8 cellular contexts compared by ENCODE assay signal in the genomic region with DNA sequence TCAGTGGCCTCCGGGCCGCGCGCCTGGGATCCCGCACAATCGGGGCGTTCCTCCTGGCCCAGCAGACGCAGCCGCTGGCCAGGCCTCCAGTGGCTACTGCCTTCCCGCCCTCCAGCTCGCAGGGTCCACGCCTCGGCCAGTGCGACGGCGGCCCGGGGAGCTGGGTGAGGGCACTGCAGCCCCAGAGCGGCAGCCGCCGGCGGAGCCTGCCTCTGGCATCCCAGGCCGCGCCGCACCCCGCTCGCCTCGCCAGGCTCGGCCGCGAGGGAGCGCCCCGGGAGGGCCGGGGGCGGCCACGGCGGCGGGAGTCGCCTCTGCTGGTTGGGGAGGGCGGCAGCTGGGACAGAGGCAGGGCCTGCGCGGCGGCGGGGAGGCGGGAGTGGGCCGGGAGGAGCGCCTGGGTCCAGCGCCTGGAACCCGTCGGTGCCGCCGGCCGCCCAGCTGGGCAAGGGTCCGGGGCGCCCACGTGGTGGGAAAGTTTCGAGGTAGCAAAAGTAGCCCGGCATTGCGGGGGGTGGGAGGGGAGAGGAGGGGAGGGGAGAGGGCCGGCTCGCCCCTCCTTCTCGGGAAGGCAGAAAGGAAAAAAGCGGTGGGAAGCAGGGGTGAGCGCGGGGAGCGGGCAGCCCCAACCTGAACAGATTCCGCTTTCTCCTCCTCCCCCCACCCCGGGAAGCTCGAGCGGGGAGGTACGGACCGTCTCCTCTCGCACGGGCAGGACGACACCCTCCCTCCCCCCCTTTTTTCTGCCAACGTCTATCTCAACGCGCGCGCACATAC. TPM values are rescaled to one million over a fixed set of nuclear protein-coding genes. Genes with fewer than 3 reads are reported as not detected.
A peak's percentile ranks its signal among the peaks of the same experiment; 100 is the strongest.
DNase-seq lines count a peak whose midpoint lies in the region; ATAC-seq and TF ChIP-seq lines count a peak whose summit lies in the region.

No MANE protein-coding gene starts in this region.

- H3K27ac ChIP-seq in KMS-11 (no peak overlapping the region), mesenchymal stem cell (ENCODE audit: low read length, poor library complexity, severe bottlenecking) (no peak overlapping the region)

- H2BK12ac ChIP-seq in mesenchymal stem cell (ENCODE audit: low read length in 2 of 2) = no peak overlapping the region

- no peak overlapping the region for H3K23ac ChIP-seq in mesenchymal stem cell (ENCODE audit: low read length in 2 of 2)

- peaks cover 37% of the 10 kb centered on the region for H3K27me3 Mint-ChIP-seq in chondrocyte (ENCODE audit: low read depth)

- H4K8ac ChIP-seq in mesenchymal stem cell (ENCODE audit: low read length) = no peak overlapping the region

- H3K4me1 ChIP-seq in KMS-11 (ENCODE audit: low read depth, poor library complexity, severe bottlenecking) = no peaks in the 10 kb centered on the region
- peaks cover 41% of the 10 kb centered on the region for H3K4me1 ChIP-seq in mesenchymal stem cell (ENCODE audit: control insufficient read depth, insufficient read depth, low read depth, low read length)

- TF ChIP-seq CTCF in KMS-11 (conservative IDR thresholded peaks at IDR 0.05; ENCODE audit: low read depth, low read length) (no peak), chondrocyte (IDR thresholded peaks at IDR 0.05) (peak; percentile 19)

- ATAC-seq in GM18517 (IDR thresholded peaks at IDR 0.05; ENCODE audit: unreplicated experiment) (no peak), GM21737 (IDR thresholded peaks at IDR 0.05; ENCODE audit: unreplicated experiment) (no peak)

- peaks cover 14% of the 10 kb centered on the region for H3K4me1 Mint-ChIP-seq in chondrocyte (ENCODE audit: low read depth)

- peak overlapping the region; percentile 47; the same call in 1 of the 2 replicates for H2AFZ ChIP-seq in KMS-11 (ENCODE audit: low read depth)
- H2AFZ ChIP-seq in mesenchymal stem cell (ENCODE audit: low read depth, low read length) = no peak overlapping the region

- H3K36me3 ChIP-seq in KMS-11 (ENCODE audit: insufficient read depth) (no peaks in the 10 kb centered on the region), mesenchymal stem cell (ENCODE audit: control insufficient read depth in 1 of 2, insufficient read depth in 2 of 2, low read depth in 1 of 2, low read length in 2 of 2) (no peaks in the 10 kb centered on the region)

- no peak overlapping the region for H3K4ac ChIP-seq in mesenchymal stem cell (ENCODE audit: low read depth in 1 of 2, low read length in 2 of 2)

- no peaks in the 10 kb centered on the region for H3K79me2 ChIP-seq in KMS-11 (ENCODE audit: insufficient read depth, low read depth)

- H3K27me3 ChIP-seq in KMS-11 (ENCODE audit: insufficient read depth, low read depth) (peaks cover 7% of the 10 kb centered on the region; the same call in 1 of the 2 replicates), mesenchymal stem cell (ENCODE audit: control insufficient read depth in 1 of 2, insufficient read depth in 1 of 2, low read length in 2 of 2) (peaks cover 77% of the 10 kb centered on the region in 2 experiments)

- H2BK120ac ChIP-seq in mesenchymal stem cell (ENCODE audit: low read depth, low read length) = no peak overlapping the region

- no peak overlapping the region for H2AK5ac ChIP-seq in mesenchymal stem cell (ENCODE audit: low read length, severe bottlenecking)

- H3K18ac ChIP-seq in mesenchymal stem cell (ENCODE audit: low read depth in 1 of 2, low read length in 2 of 2) = no peak overlapping the region

- H2BK15ac ChIP-seq in mesenchymal stem cell (ENCODE audit: low read depth, poor library complexity, severe bottlenecking) = no peak overlapping the region

- H3K14ac ChIP-seq in mesenchymal stem cell (ENCODE audit: low read length in 2 of 2) = no peak overlapping the region

- WGBS in mesenchymal stem cell = 5% methylated on average over 35 of the region's 79 CpGs

- H3K36me3 Mint-ChIP-seq in chondrocyte (ENCODE audit: low read depth) = no peaks in the 10 kb centered on the region

- DNase-seq in AG20443 (ENCODE audit: low spot score) (peak; percentile 40), chondrocyte (ENCODE audit: low spot score) (no peak), mesenchymal stem cell (no peak), superior temporal gyrus (ENCODE audit: extremely low spot score) (no peak)
- DNase-seq in activated CD8-positive, alpha-beta memory T cell treated with anti-CD3 and anti-CD28 coated beads for 24 hours = no peak

- no peak overlapping the region for H3K4me2 ChIP-seq in KMS-11
- peak overlapping the region; percentile 96 for H3K4me2 ChIP-seq in mesenchymal stem cell (ENCODE audit: low read length, poor library complexity, severe bottlenecking)

- H3K4me3 Mint-ChIP-seq in chondrocyte (ENCODE audit: unreplicated experiment) = peak overlapping the region; percentile 12

- no peak overlapping the region for H3K4me3 ChIP-seq in KMS-11 (IDR thresholded peaks at IDR 0.05; ENCODE audit: insufficient read depth, low read depth, low read length)
- peak overlapping the region; percentile 43 to 51 for H3K4me3 ChIP-seq in mesenchymal stem cell (ENCODE audit: insufficient read depth in 1 of 2, low read depth in 1 of 2, low read length in 2 of 2)

- H2BK5ac ChIP-seq in mesenchymal stem cell (ENCODE audit: low read depth, low read length, poor library complexity, severe bottlenecking) = no peak overlapping the region

- peak overlapping the region; percentile 27 for H4K91ac ChIP-seq in mesenchymal stem cell (ENCODE audit: low read length)

- H3K9me3 ChIP-seq in mesenchymal stem cell (ENCODE audit: control insufficient read depth, low read length) = no peaks in the 10 kb centered on the region

- H3K9me3 Mint-ChIP-seq in chondrocyte (ENCODE audit: low read depth) = no peaks in the 10 kb centered on the region

- H3K79me1 ChIP-seq in mesenchymal stem cell (replicated peaks; ENCODE audit: low read length, poor library complexity, severe bottlenecking) = no peaks in the 10 kb centered on the region

- H3K9ac ChIP-seq in KMS-11 (no peak overlapping the region), mesenchymal stem cell (ENCODE audit: low read length) (no peak overlapping the region)

- no peak overlapping the region for H3K27ac Mint-ChIP-seq in chondrocyte (ENCODE audit: unreplicated experiment)

- H4K20me1 ChIP-seq in KMS-11 (ENCODE audit: insufficient read depth) = no peaks in the 10 kb centered on the region

RNA-seq across cellular contexts. Expression of gene INHBB, which starts 1.5 kb away (rescaled TPM):
- 0.58 to 1.3 TPM (median 0.90 TPM) in 3 replicates for total RNA-seq in chondrocyte
- polyA plus RNA-seq in mesenchymal stem cell (2013, experiment 1 of 2) = 0.01 TPM
- polyA plus RNA-seq in mesenchymal stem cell (2013, experiment 2 of 2) = 0.01 TPM
